ENCODE assay signal across 17 cellular contexts in the genomic region with DNA sequence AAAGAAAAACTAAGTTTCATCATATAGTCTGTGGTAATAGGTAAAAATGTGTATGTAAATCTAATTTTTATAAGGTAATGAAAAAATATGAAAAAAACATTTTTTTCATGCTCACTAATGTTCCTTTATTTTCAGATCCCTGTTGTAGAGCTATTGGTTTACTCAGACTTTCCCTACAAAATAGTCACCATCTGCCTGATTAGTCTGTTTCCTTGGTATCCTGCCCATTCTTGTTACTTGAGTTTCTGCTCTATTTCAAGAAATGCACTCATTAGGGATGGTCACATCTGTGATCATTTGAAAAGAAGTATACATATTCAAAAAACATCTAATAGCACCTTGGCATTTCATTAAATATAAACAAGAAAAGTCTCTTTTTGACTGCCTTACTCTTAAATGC.
"Had no signal": no experiment of that assay in that cellular context is flagged by ENCODE, and none has a peak within 500 bp of the region (broad histone marks: within the 10 kb centered on the region; RNA-seq: fewer than 3 reads in every experiment).

No MANE protein-coding gene starts in this region.

- H3K4me3 ChIP-seq: left lung, right atrium auricular region, tibial nerve had no signal

- DNase-seq: activated CD4-positive, alpha-beta T cell treated with anti-CD3 and anti-CD28 coated beads, Interleukin-2, amount 50 U/mL, for 4 hours; effector memory CD4-positive, alpha-beta T cell; foreskin melanocyte; glutamatergic neuron; kidney; left lung; nephron progenitor cell; nucleus accumbens; stimulated activated CD4-positive, alpha-beta T cell treated with anti-CD3 and anti-CD28 coated beads, Interleukin-2, amount 100 ng/mL, for 24 hours; stimulated activated naive CD8-positive, alpha-beta T cell treated with anti-CD3 and anti-CD28 coated beads, Interleukin-15, Interleukin-2, amounts not matched to agents 100 U/mL and 50 U/mL, for 24 hours; T-helper 2 cell had no signal

- H3K27ac Mint-ChIP-seq: activated naive CD8-positive, alpha-beta T cell; dendritic cell treated with granulocyte-macrophage colony-stimulating factor and Interleukin-4, amounts not matched to agents 40 ng/mL and 50 ng/mL, for 4 days; nephron progenitor cell had no signal

- H3K27me3 Mint-ChIP-seq: activated naive CD8-positive, alpha-beta T cell; dendritic cell treated with granulocyte-macrophage colony-stimulating factor and Interleukin-4, amounts not matched to agents 40 ng/mL and 50 ng/mL, for 4 days had no signal

- H3K4me3 Mint-ChIP-seq: activated naive CD8-positive, alpha-beta T cell; dendritic cell treated with granulocyte-macrophage colony-stimulating factor and Interleukin-4, amounts not matched to agents 40 ng/mL and 50 ng/mL, for 4 days; nephron progenitor cell had no signal

- H3K27me3 ChIP-seq: left lung, right atrium auricular region, tibial nerve had no signal

- H3K36me3 Mint-ChIP-seq: activated naive CD8-positive, alpha-beta T cell had no signal

- ATAC-seq: stimulated activated naive CD8-positive, alpha-beta T cell treated with anti-CD3 and anti-CD28 coated beads, Interleukin-15, Interleukin-2, amounts not matched to agents 100 U/mL and 50 U/mL, for 24 hours had no signal

- H3K36me3 ChIP-seq: left lung, right atrium auricular region, tibial nerve had no signal

- H3K27ac ChIP-seq: left lung, right atrium auricular region, tibial nerve had no signal

- H3K4me1 Mint-ChIP-seq: nephron progenitor cell had no signal

- H3K9me3 ChIP-seq: left lung, right atrium auricular region, tibial nerve had no signal

- H3K9me3 Mint-ChIP-seq: dendritic cell treated with granulocyte-macrophage colony-stimulating factor and Interleukin-4, amounts not matched to agents 40 ng/mL and 50 ng/mL, for 4 days; nephron progenitor cell had no signal

- H3K4me1 ChIP-seq: right atrium auricular region, tibial nerve had no signal

- FAIRE-seq: bronchial epithelial cell, urothelium cell line had no signal
